ENCODE assay signal across 8 cellular contexts in the genomic region with DNA sequence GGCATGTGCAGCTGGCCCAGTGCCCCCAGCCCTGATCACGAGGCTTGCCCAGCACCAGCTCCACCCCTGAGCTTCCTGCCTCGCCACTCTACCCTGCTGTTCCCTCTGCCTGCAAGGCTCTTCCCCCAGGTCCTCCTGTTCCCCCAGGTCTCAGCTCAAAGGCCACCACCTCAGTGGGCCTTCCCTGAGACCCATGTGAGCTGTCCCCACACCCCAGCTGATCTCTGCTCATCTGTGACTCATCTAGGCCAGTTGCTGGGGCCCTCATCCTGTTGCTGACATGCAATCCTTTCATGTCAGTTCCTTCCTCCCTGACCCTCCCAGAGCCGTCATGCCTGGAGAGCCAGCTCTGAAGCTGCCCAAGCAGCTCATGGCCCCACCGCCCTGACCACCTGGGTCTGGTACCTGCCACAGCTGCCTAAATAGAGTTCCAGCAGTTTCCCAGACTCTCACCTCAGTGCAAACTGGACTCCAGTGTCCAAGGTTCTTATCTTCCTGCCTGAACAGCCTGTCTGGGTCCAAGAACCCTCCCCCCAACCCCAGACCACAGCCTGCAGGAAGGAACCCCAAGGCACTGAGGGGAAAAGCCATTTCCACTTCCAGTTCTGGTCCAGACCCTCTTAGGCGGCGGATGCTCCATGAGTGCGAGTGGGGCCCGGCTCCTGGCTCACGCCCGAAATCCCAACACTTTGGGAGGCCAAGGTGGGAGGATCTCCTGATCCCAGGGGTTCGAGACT.
DNase-seq lines count a peak whose midpoint lies in the region; ATAC-seq and TF ChIP-seq lines count a peak whose summit lies in the region.
"Had no signal": no experiment of that assay in that cellular context is flagged by ENCODE, and none has a peak within 500 bp of the region (broad histone marks: within the 10 kb centered on the region; RNA-seq: fewer than 3 reads in every experiment).

No MANE protein-coding gene starts in this region.

- H3K4me2 ChIP-seq in osteoblast (ENCODE audit: insufficient read depth, low read length): no peak overlapping the region

- ATAC-seq in GM21381 (IDR thresholded peaks at IDR 0.05; ENCODE audit: unreplicated experiment): no peak

- no peaks in the 10 kb centered on the region for H3K27me3 ChIP-seq in osteoblast (ENCODE audit: insufficient read depth, low read length)

- no peak overlapping the region for H2AFZ ChIP-seq in osteoblast (ENCODE audit: low read length)

- peaks cover 5% of the 10 kb centered on the region for H3K4me1 ChIP-seq in osteoblast (ENCODE audit: insufficient read depth, low read length)

- DNase-seq in GM12865 (ENCODE audit: low read depth): peak; percentile 41
- peak; percentile 76 for DNase-seq in NOMO-1 treated with DMSO at 0.1 percent for 48 hours (lab: John Stamatoyannopoulos, UW; ENCODE audit: unreplicated experiment)
- peak; percentile 25 for DNase-seq in central memory CD4-positive, alpha-beta T cell
- peak; percentile 95 for DNase-seq in osteoblast (ENCODE audit: insufficient read length, low spot score, missing footprints)
- DNase-seq in immature natural killer cell: no peak
- DNase-seq in head of caudate nucleus: no peak
- DNase-seq: NCI-H1105 treated with DMSO at 0.1 percent for 48 hours had no signal

- no peaks in the 10 kb centered on the region for H3K79me2 ChIP-seq in osteoblast (ENCODE audit: insufficient read depth, low read length)

- intact Hi-C loops in head of caudate nucleus (cut with DNase I): no loop called here

- H3K27ac Mint-ChIP-seq in immature natural killer cell: peak overlapping the region in 1 of 6 donors; percentile 67

- peak overlapping the region in 2 of 5 donors; percentile 38 to 60 for H3K4me3 Mint-ChIP-seq in immature natural killer cell

- no peaks in the 10 kb centered on the region for H4K20me1 ChIP-seq in osteoblast (ENCODE audit: insufficient read depth, low read length)

- H3K27me3 Mint-ChIP-seq in immature natural killer cell (ENCODE audit: low read depth in 3 of 3): peaks cover 4 to 13% (median 7%) of the 10 kb centered on the region in 3 donors

- no peaks in the 10 kb centered on the region for H3K36me3 ChIP-seq in osteoblast (ENCODE audit: insufficient read depth, low read length)

- peaks cover 9 to 19% of the 10 kb centered on the region in 2 donors for H3K4me1 Mint-ChIP-seq in immature natural killer cell

- no peaks in the 10 kb centered on the region for H3K9me3 ChIP-seq in osteoblast (ENCODE audit: low read depth, low read length)

- H3K9me3 Mint-ChIP-seq in immature natural killer cell: peaks cover 0 to 2% (median 0%) of the 10 kb centered on the region in 6 donors

- no peak overlapping the region for H3K27ac ChIP-seq in osteoblast (ENCODE audit: low read depth, low read length)

- peaks cover 0 to 8% (median 0%) of the 10 kb centered on the region in 3 donors for H3K36me3 Mint-ChIP-seq in immature natural killer cell

- TF ChIP-seq CTCF in GM12865 (IDR thresholded peaks at IDR 0.05; ENCODE audit: insufficient read depth, low read depth, low read length, missing control alignments) (no peak), osteoblast (IDR thresholded peaks at IDR 0.05; ENCODE audit: extremely low read depth, low read depth, low read length) (no peak)

- no peak overlapping the region for H3K4me3 ChIP-seq in GM12865 (ENCODE audit: low read depth, low read length)
- no peak overlapping the region for H3K4me3 ChIP-seq in osteoblast (ENCODE audit: insufficient read depth, low read length)

Comparison
In these comparisons a context has a peak if more than half of its experiments do, and no peak if none do; other contexts are left out.
1. DNase-seq: peak in GM12865 (single experiment), NOMO-1 treated with DMSO at 0.1 percent for 48 hours (single experiment), central memory CD4-positive, alpha-beta T cell (single experiment) and osteoblast (single experiment); none in immature natural killer cell (0 of 3) and head of caudate nucleus (0 of 42).